1 cellular context compared by ENCODE assay signal in the genomic region with DNA sequence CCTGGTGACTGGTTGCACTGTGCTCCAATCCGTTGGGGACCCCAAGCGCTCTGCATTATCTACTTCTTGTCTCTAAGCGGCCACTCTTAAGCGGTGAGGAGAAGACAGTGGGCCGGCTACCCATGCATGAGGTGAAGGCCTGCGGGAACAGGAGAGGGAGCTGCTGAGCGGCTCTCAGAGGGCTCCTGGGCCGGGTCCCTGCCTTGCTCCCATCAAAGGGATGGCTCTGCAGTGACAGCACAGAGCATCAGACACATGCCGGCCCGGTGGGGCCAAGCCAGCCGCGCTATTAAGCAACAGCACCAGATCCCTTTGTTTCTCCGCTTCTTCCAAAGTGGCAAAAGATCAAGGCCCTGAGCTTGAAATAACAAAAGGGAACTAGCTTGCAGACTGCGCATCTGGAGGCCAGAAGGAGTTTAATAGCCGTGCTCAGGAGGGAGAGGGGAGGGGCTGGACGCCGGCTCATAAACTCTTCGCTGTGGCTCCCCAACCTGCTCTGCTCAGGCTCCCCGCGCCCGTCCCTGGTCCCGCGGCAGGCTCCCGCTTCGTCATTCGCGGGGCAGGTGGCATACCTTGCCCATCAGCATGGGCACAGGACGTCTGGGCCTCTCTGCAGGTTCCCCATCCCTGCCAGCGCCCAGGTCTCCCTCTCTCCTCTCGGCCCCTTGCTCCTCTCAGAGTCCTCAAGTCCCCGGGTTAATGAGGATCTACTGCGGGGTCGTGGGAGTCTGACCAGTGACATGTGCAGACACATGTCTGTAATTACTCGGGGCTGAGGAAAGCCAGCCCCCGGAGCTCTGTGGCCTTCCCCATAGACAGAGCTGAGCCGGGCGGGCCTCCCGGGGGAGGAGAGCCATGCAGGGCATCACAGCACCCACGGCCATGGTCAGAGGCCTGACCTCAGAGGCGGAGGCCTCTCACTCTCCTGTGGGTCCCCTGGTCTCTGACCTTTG.
A peak's percentile ranks its signal among the peaks of the same experiment; 100 is the strongest.
TF ChIP-seq lines count a peak whose summit lies in the region.

No MANE protein-coding gene starts in this region.

TF ChIP-seq in HepG2, 621 proteins besides CTCF, POLR2A, EP300 and RAD21 (continued from another document and continues in another):
- TF ChIP-seq, protein P1, sequence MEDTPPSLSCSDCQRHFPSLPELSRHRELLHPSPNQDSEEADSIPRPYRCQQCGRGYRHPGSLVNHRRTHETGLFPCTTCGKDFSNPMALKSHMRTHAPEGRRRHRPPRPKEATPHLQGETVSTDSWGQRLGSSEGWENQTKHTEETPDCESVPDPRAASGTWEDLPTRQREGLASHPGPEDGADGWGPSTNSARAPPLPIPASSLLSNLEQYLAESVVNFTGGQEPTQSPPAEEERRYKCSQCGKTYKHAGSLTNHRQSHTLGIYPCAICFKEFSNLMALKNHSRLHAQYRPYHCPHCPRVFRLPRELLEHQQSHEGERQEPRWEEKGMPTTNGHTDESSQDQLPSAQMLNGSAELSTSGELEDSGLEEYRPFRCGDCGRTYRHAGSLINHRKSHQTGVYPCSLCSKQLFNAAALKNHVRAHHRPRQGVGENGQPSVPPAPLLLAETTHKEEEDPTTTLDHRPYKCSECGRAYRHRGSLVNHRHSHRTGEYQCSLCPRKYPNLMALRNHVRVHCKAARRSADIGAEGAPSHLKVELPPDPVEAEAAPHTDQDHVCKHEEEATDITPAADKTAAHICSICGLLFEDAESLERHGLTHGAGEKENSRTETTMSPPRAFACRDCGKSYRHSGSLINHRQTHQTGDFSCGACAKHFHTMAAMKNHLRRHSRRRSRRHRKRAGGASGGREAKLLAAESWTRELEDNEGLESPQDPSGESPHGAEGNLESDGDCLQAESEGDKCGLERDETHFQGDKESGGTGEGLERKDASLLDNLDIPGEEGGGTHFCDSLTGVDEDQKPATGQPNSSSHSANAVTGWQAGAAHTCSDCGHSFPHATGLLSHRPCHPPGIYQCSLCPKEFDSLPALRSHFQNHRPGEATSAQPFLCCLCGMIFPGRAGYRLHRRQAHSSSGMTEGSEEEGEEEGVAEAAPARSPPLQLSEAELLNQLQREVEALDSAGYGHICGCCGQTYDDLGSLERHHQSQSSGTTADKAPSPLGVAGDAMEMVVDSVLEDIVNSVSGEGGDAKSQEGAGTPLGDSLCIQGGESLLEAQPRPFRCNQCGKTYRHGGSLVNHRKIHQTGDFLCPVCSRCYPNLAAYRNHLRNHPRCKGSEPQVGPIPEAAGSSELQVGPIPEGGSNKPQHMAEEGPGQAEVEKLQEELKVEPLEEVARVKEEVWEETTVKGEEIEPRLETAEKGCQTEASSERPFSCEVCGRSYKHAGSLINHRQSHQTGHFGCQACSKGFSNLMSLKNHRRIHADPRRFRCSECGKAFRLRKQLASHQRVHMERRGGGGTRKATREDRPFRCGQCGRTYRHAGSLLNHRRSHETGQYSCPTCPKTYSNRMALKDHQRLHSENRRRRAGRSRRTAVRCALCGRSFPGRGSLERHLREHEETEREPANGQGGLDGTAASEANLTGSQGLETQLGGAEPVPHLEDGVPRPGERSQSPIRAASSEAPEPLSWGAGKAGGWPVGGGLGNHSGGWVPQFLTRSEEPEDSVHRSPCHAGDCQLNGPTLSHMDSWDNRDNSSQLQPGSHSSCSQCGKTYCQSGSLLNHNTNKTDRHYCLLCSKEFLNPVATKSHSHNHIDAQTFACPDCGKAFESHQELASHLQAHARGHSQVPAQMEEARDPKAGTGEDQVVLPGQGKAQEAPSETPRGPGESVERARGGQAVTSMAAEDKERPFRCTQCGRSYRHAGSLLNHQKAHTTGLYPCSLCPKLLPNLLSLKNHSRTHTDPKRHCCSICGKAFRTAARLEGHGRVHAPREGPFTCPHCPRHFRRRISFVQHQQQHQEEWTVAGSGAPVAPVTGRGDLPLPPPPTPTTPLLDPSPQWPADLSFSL (CRISPR knock-in tag; IDR thresholded peaks at IDR 0.05) = no peak
- TF ChIP-seq MIXL1 (CRISPR knock-in tag; IDR thresholded peaks at IDR 0.05) (no peak), ZNF782 (CRISPR knock-in tag; IDR thresholded peaks at IDR 0.05; ENCODE audit: borderline replicate concordance) (peak; percentile 60; the same call in 1 of the 2 replicates), SIN3A (IDR thresholded peaks at IDR 0.05; ENCODE audit: borderline replicate concordance, low read depth, low read length) (0 out of 2 replicates have a peak, but pooled peaks have one; percentile 60), NFIC (IDR thresholded peaks at IDR 0.05; ENCODE audit: low read length) (no peak), HNRNPK (IDR thresholded peaks at IDR 0.05; ENCODE audit: low read depth, low read length, poor library complexity, severe bottlenecking) (no peak), GZF1 (CRISPR knock-in tag; IDR thresholded peaks at IDR 0.05) (no peak), MEF2D (CRISPR knock-in tag; IDR thresholded peaks at IDR 0.05) (no peak), SNAI1 (CRISPR knock-in tag; IDR thresholded peaks at IDR 0.05; ENCODE audit: borderline replicate concordance) (no peak), ZNF615 (CRISPR knock-in tag; IDR thresholded peaks at IDR 0.05; ENCODE audit: borderline replicate concordance) (no peak), ZSCAN22 (CRISPR knock-in tag; IDR thresholded peaks at IDR 0.05) (no peak), HCFC1 (IDR thresholded peaks at IDR 0.05; ENCODE audit: low read depth, low read length) (no peak), ZSCAN25 (CRISPR knock-in tag; IDR thresholded peaks at IDR 0.05) (0 out of 2 replicates have a peak, but pooled peaks have one; percentile 37), BORCS8-MEF2B (CRISPR knock-in tag; IDR thresholded peaks at IDR 0.05) (0 out of 2 replicates have a peak, but pooled peaks have one; percentile 46), MAF1 (CRISPR knock-in tag; IDR thresholded peaks at IDR 0.05; ENCODE audit: borderline replicate concordance) (no peak), CHD2 (IDR thresholded peaks at IDR 0.05; ENCODE audit: low read depth, low read length) (no peak), CC2D1A (CRISPR knock-in tag; IDR thresholded peaks at IDR 0.05) (no peak), GTF2F1 (IDR thresholded peaks at IDR 0.05; ENCODE audit: low read length) (no peak), ADNP (CRISPR knock-in tag; IDR thresholded peaks at IDR 0.05) (no peak), KDM5B (CRISPR knock-in tag; IDR thresholded peaks at IDR 0.05; ENCODE audit: borderline replicate concordance) (no peak; the same call in 1 of the 2 replicates), ZNF354B (CRISPR knock-in tag; IDR thresholded peaks at IDR 0.05) (no peak), ZNF672 (CRISPR knock-in tag; IDR thresholded peaks at IDR 0.05) (no peak), ZNF331 (CRISPR knock-in tag; IDR thresholded peaks at IDR 0.05) (peak; percentile 69; the same call in 1 of the 2 replicates), ZNF343 (CRISPR knock-in tag; IDR thresholded peaks at IDR 0.05) (no peak)
- TF ChIP-seq, protein P2, sequence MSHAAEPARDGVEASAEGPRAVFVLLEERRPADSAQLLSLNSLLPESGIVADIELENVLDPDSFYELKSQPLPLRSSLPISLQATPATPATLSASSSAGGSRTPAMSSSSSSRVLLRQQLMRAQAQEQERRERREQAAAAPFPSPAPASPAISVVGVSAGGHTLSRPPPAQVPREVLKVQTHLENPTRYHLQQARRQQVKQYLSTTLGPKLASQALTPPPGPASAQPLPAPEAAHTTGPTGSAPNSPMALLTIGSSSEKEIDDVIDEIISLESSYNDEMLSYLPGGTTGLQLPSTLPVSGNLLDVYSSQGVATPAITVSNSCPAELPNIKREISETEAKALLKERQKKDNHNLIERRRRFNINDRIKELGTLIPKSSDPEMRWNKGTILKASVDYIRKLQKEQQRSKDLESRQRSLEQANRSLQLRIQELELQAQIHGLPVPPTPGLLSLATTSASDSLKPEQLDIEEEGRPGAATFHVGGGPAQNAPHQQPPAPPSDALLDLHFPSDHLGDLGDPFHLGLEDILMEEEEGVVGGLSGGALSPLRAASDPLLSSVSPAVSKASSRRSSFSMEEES (CRISPR knock-in tag; IDR thresholded peaks at IDR 0.05) = 0 out of 2 replicates have a peak, but pooled peaks have one; percentile 21
- TF ChIP-seq, protein P3, sequence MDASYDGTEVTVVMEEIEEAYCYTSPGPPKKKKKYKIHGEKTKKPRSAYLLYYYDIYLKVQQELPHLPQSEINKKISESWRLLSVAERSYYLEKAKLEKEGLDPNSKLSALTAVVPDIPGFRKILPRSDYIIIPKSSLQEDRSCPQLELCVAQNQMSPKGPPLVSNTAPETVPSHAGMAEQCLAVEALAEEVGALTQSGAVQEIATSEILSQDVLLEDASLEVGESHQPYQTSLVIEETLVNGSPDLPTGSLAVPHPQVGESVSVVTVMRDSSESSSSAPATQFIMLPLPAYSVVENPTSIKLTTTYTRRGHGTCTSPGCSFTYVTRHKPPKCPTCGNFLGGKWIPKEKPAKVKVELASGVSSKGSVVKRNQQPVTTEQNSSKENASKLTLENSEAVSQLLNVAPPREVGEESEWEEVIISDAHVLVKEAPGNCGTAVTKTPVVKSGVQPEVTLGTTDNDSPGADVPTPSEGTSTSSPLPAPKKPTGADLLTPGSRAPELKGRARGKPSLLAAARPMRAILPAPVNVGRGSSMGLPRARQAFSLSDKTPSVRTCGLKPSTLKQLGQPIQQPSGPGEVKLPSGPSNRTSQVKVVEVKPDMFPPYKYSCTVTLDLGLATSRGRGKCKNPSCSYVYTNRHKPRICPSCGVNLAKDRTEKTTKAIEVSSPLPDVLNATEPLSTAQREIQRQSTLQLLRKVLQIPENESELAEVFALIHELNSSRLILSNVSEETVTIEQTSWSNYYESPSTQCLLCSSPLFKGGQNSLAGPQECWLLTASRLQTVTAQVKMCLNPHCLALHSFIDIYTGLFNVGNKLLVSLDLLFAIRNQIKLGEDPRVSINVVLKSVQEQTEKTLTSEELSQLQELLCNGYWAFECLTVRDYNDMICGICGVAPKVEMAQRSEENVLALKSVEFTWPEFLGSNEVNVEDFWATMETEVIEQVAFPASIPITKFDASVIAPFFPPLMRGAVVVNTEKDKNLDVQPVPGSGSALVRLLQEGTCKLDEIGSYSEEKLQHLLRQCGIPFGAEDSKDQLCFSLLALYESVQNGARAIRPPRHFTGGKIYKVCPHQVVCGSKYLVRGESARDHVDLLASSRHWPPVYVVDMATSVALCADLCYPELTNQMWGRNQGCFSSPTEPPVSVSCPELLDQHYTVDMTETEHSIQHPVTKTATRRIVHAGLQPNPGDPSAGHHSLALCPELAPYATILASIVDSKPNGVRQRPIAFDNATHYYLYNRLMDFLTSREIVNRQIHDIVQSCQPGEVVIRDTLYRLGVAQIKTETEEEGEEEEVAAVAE (CRISPR knock-in tag; IDR thresholded peaks at IDR 0.05; ENCODE audit: borderline replicate concordance) = no peak
- TF ChIP-seq, protein P4, sequence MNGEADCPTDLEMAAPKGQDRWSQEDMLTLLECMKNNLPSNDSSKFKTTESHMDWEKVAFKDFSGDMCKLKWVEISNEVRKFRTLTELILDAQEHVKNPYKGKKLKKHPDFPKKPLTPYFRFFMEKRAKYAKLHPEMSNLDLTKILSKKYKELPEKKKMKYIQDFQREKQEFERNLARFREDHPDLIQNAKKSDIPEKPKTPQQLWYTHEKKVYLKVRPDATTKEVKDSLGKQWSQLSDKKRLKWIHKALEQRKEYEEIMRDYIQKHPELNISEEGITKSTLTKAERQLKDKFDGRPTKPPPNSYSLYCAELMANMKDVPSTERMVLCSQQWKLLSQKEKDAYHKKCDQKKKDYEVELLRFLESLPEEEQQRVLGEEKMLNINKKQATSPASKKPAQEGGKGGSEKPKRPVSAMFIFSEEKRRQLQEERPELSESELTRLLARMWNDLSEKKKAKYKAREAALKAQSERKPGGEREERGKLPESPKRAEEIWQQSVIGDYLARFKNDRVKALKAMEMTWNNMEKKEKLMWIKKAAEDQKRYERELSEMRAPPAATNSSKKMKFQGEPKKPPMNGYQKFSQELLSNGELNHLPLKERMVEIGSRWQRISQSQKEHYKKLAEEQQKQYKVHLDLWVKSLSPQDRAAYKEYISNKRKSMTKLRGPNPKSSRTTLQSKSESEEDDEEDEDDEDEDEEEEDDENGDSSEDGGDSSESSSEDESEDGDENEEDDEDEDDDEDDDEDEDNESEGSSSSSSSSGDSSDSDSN (CRISPR knock-in tag; IDR thresholded peaks at IDR 0.05) = peak; percentile 44; the same call in 1 of the 2 replicates
- TF ChIP-seq, protein P5, sequence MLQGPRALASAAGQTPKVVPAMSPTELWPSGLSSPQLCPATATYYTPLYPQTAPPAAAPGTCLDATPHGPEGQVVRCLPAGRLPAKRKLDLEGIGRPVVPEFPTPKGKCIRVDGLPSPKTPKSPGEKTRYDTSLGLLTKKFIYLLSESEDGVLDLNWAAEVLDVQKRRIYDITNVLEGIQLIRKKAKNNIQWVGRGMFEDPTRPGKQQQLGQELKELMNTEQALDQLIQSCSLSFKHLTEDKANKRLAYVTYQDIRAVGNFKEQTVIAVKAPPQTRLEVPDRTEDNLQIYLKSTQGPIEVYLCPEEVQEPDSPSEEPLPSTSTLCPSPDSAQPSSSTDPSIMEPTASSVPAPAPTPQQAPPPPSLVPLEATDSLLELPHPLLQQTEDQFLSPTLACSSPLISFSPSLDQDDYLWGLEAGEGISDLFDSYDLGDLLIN (CRISPR knock-in tag; IDR thresholded peaks at IDR 0.05; ENCODE audit: borderline replicate concordance) = no peak
- TF ChIP-seq, protein P6, sequence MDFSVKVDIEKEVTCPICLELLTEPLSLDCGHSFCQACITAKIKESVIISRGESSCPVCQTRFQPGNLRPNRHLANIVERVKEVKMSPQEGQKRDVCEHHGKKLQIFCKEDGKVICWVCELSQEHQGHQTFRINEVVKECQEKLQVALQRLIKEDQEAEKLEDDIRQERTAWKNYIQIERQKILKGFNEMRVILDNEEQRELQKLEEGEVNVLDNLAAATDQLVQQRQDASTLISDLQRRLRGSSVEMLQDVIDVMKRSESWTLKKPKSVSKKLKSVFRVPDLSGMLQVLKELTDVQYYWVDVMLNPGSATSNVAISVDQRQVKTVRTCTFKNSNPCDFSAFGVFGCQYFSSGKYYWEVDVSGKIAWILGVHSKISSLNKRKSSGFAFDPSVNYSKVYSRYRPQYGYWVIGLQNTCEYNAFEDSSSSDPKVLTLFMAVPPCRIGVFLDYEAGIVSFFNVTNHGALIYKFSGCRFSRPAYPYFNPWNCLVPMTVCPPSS (IDR thresholded peaks at IDR 0.05) = no peak
- TF ChIP-seq, protein P7, sequence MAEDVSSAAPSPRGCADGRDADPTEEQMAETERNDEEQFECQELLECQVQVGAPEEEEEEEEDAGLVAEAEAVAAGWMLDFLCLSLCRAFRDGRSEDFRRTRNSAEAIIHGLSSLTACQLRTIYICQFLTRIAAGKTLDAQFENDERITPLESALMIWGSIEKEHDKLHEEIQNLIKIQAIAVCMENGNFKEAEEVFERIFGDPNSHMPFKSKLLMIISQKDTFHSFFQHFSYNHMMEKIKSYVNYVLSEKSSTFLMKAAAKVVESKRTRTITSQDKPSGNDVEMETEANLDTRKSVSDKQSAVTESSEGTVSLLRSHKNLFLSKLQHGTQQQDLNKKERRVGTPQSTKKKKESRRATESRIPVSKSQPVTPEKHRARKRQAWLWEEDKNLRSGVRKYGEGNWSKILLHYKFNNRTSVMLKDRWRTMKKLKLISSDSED (CRISPR knock-in tag; IDR thresholded peaks at IDR 0.05) = no peak
- TF ChIP-seq, protein P8, sequence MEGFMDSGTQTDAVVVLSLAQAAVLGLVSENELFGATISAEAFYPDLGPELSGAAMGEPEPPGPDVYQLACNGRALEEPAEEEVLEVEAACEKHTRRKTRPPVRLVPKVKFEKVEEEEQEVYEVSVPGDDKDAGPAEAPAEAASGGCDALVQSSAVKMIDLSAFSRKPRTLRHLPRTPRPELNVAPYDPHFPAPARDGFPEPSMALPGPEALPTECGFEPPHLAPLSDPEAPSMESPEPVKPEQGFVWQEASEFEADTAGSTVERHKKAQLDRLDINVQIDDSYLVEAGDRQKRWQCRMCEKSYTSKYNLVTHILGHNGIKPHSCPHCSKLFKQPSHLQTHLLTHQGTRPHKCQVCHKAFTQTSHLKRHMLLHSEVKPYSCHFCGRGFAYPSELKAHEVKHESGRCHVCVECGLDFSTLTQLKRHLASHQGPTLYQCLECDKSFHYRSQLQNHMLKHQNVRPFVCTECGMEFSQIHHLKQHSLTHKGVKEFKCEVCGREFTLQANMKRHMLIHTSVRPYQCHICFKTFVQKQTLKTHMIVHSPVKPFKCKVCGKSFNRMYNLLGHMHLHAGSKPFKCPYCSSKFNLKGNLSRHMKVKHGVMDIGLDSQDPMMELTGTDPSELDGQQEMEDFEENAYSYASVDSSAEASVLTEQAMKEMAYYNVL (CRISPR knock-in tag; IDR thresholded peaks at IDR 0.05; ENCODE audit: borderline replicate concordance) = no peak
